In genomic region chr2:24392542-24393059, GRCh38 we compare ENCODE assay signal across 32 cellular contexts.
"Had no signal": no experiment of that assay in that cellular context is flagged by ENCODE, and none has a peak within 500 bp of the region (broad histone marks: within the 10 kb centered on the region; RNA-seq: fewer than 3 reads in every experiment).

No MANE protein-coding gene starts in this region.

- H3K36me3 ChIP-seq: brain microvascular endothelial cell, esophagus muscularis mucosa, gastrocnemius medialis, heart left ventricle had no signal

- H3K27me3 ChIP-seq: brain microvascular endothelial cell, esophagus muscularis mucosa, gastrocnemius medialis had no signal

- H3K4me3 ChIP-seq: esophagus muscularis mucosa, gastrocnemius medialis, heart left ventricle had no signal

- FAIRE-seq: astrocyte, colon had no signal

- H3K4me1 ChIP-seq: esophagus muscularis mucosa, foreskin keratinocyte, gastrocnemius medialis, heart left ventricle had no signal

- ATAC-seq: activated T-helper 17 cell treated with anti-CD3 and anti-CD28 coated beads, Interleukin-2, amount 50 U/mL, for 72 hours; effector memory CD8-positive, alpha-beta T cell; foreskin keratinocyte; gastrocnemius medialis; heart left ventricle; WTC11 had no signal

- H3K9me3 ChIP-seq: esophagus muscularis mucosa, gastrocnemius medialis, heart left ventricle had no signal

- H3K27ac ChIP-seq: brain microvascular endothelial cell, esophagus muscularis mucosa, foreskin keratinocyte, gastrocnemius medialis, heart left ventricle, VCaP had no signal

- DNase-seq: activated CD4-positive, alpha-beta memory T cell treated with anti-CD3 and anti-CD28 coated beads, Interleukin-2, amount 10 ng/mL, durations not matched to agents 7 days and 5 days; activated CD4-positive, alpha-beta T cell treated with anti-CD3 and anti-CD28 coated beads for 1 hour; activated CD4-positive, alpha-beta T cell treated with anti-CD3 and anti-CD28 coated beads for 4 hours; activated CD4-positive, alpha-beta T cell treated with anti-CD3 and anti-CD28 coated beads, Interleukin-2, amount 10 ng/mL, durations not matched to agents 7 days and 5 days; activated CD4-positive, alpha-beta T cell treated with anti-CD3 and anti-CD28 coated beads, Interleukin-2, amount 50 U/mL, for 4 hours; activated CD8-positive, alpha-beta memory T cell treated with anti-CD3 and anti-CD28 coated beads, Interleukin-2, amount 50 U/mL, for 48 hours; activated effector memory CD4-positive, alpha-beta T cell treated with Interleukin-2 at 50 U/mL for 16 hours; activated gamma-delta T cell treated with Interleukin-2 at 50 U/mL for 16 hours; activated naive CD4-positive, alpha-beta T cell treated with anti-CD3 and anti-CD28 coated beads, Interleukin-2, amount 50 U/mL, for 16 hours; activated naive CD4-positive, alpha-beta T cell treated with Interleukin-2 at 50 U/mL for 16 hours; activated T-cell treated with anti-CD3 and anti-CD28 coated beads for 4 hours; activated T-cell treated with anti-CD3 and anti-CD28 coated beads, Interleukin-2, amount 50 U/mL, for 24 hours; amniotic stem cell; anterior cingulate cortex; brain microvascular endothelial cell; caudate nucleus; cortex of kidney; dermis blood vessel endothelial cell; effector CD4-positive, alpha-beta T cell; effector memory CD8-positive, alpha-beta T cell; erythroblast; foreskin keratinocyte; gastrocnemius medialis; glutamatergic neuron; heart left ventricle; T-helper 2 cell had no signal
